Comparison of ENCODE assay signal across 8 cellular contexts in the genomic region with DNA sequence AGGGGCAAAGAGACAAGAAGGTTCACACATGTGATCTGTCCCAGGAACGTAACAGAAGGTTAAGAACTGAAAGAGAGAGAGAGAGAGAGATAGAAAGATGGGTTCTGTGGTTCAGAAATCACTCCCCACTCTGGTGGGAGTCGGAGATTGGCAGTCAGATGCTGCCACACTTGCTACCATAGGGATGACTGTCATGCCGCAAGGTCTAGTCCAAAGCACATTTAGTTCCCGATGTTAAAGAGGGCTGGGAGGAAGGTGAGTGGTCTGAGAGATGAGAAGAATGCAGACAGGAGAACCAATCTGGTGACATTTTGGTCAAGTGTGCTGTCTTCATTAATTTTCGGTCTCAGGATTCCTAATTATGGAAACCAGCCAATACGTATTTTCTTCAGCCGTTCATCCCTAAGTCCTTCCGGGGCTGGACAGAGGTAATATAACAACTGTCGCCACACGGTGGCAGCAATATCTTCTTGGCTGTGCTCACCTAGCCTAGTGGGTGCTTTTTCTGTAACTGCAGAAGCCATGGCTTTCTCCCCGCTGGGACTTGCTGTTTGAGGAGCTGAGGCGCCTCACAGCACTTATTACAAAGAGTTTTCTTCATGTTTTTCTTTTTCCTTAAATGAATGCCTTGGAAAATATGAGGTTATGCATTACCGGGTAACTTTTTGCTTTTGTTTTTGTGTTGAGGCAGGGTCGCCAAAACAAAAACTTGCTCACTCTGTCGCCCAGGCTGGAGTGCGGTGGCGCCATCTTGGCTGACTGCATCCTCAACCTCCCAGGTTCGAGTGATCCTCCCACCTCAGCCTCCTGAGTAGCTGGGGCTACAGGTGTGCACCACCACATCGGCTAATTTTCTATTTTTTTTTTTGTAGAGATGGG. TPM values are rescaled to one million over a fixed set of nuclear protein-coding genes. Genes with fewer than 3 reads are reported as not detected.
DNase-seq lines count a peak whose midpoint lies in the region; ATAC-seq and TF ChIP-seq lines count a peak whose summit lies in the region.

No MANE protein-coding gene starts in this region.

- peak; percentile 57 for TF ChIP-seq CTCF in WTC11 (IDR thresholded peaks at IDR 0.05)

- CTCF ChIA-PET in WTC11 (lab: Charles Lee): interaction anchor here (0.6 to 4.0 kb wide), 19 partner anchors 8 to 893 kb away, joined by 3 to 19 read pairs (median 3); partner anchors contain the start of gene MAP3K5

- H3K27me3 Mint-ChIP-seq in WTC11 (ENCODE audit: low read depth): no peaks in the 10 kb centered on the region

- no peak overlapping the region for H3K4me3 Mint-ChIP-seq in WTC11

- ATAC-seq in GM18873 (IDR thresholded peaks at IDR 0.05; ENCODE audit: low FRiP score, unreplicated experiment) (peak; percentile 81), HG03108 (IDR thresholded peaks at IDR 0.05; ENCODE audit: unreplicated experiment) (peak; percentile 84), WTC11 (peak; percentile 95), left lobe of liver (peak; percentile 98)

- no peaks in the 10 kb centered on the region; the same call in 1 of the 2 replicates for H3K36me3 Mint-ChIP-seq in WTC11

- peaks cover 21% of the 10 kb centered on the region for H3K4me1 Mint-ChIP-seq in WTC11

- H3K27ac Mint-ChIP-seq in WTC11: no peak overlapping the region

- DNase-seq in AG08395 (ENCODE audit: low spot score) (peak; percentile 84), NCI-H345 (lab: John Stamatoyannopoulos, UW) (peak; percentile 81), WTC11 (ENCODE audit: low spot score) (peak; percentile 79), left lobe of liver (ENCODE audit: low spot score) (peak; percentile 64)
- DNase-seq in central memory CD4-positive, alpha-beta T cell: peak; percentile 27
- DNase-seq in stimulated activated CD4-positive, alpha-beta T cell treated with anti-CD3 and anti-CD28 coated beads, TNF-alpha, amount 100 ng/mL, for 1 hour (ENCODE audit: low read depth in 3 of 3, low spot score in 1 of 3): peak; percentile 8 to 17 (median 10)

- H3K9me3 Mint-ChIP-seq in WTC11: peaks cover 3% of the 10 kb centered on the region; the same call in 1 of the 2 replicates

- POLR2A ChIA-PET in WTC11 (lab: Charles Lee): no interaction called here

TF ChIP-seq in WTC11, 78 proteins besides CTCF, POLR2A, EP300 and RAD21:
- TF ChIP-seq, protein P1, sequence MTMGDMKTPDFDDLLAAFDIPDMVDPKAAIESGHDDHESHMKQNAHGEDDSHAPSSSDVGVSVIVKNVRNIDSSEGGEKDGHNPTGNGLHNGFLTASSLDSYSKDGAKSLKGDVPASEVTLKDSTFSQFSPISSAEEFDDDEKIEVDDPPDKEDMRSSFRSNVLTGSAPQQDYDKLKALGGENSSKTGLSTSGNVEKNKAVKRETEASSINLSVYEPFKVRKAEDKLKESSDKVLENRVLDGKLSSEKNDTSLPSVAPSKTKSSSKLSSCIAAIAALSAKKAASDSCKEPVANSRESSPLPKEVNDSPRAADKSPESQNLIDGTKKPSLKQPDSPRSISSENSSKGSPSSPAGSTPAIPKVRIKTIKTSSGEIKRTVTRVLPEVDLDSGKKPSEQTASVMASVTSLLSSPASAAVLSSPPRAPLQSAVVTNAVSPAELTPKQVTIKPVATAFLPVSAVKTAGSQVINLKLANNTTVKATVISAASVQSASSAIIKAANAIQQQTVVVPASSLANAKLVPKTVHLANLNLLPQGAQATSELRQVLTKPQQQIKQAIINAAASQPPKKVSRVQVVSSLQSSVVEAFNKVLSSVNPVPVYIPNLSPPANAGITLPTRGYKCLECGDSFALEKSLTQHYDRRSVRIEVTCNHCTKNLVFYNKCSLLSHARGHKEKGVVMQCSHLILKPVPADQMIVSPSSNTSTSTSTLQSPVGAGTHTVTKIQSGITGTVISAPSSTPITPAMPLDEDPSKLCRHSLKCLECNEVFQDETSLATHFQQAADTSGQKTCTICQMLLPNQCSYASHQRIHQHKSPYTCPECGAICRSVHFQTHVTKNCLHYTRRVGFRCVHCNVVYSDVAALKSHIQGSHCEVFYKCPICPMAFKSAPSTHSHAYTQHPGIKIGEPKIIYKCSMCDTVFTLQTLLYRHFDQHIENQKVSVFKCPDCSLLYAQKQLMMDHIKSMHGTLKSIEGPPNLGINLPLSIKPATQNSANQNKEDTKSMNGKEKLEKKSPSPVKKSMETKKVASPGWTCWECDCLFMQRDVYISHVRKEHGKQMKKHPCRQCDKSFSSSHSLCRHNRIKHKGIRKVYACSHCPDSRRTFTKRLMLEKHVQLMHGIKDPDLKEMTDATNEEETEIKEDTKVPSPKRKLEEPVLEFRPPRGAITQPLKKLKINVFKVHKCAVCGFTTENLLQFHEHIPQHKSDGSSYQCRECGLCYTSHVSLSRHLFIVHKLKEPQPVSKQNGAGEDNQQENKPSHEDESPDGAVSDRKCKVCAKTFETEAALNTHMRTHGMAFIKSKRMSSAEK (CRISPR knock-in tag; IDR thresholded peaks at IDR 0.05; ENCODE audit: borderline replicate concordance): 0 out of 2 replicates have a peak, but pooled peaks have one; percentile 26
- TF ChIP-seq SP1 (CRISPR knock-in tag; conservative IDR thresholded peaks at IDR 0.05): no peak

RNA-seq across cellular contexts. Expression of gene SLC35D3, which starts 46.0 kb away (rescaled TPM):
- 0.37 to 0.78 TPM (median 0.39 TPM) in 3 replicates for total RNA-seq in WTC11 (2021)
- total RNA-seq in left lobe of liver: not detected

Comparison
In these comparisons a context has a peak if more than half of its experiments do, and no peak if none do; other contexts are left out.
1. Peak in every context shown above with its lines: DNase-seq and ATAC-seq.
2. DNase-seq: peak in every context shown above with its lines; median percentile 84 in AG08395; 81 in NCI-H345; 79 in WTC11; 64 in left lobe of liver; 27 in central memory CD4-positive, alpha-beta T cell; 10 in stimulated activated CD4-positive, alpha-beta T cell treated with anti-CD3 and anti-CD28 coated beads, TNF-alpha, amount 100 ng/mL, for 1 hour.